In the genomic region with DNA sequence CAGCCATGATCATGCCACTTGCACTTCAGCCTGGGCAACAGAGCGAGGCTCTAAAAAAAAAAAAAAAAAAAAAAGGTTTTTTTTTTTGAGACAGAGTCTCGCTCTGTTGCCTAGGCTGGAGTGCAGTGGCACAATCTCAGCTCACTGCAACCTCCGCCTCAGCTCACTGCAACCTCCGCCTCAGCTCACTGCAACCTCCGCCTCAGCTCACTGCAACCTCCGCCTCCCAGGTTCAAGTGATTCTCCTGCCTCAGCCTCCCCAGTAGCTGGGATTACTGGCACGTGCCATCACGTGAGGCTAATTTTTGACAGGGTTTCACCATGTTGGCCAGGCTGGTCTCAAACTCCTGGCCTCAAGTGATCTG, we compare ENCODE assay signal across 1 cellular context.
TF ChIP-seq lines count a peak whose summit lies in the region.
"Not testable (repeated sequence)": the region's sequence is repeated elsewhere in the genome, so short reads cannot be mapped to it uniquely, and the experiment has no call there.

No MANE protein-coding gene starts in this region.

TF ChIP-seq in HepG2, 621 proteins besides CTCF, POLR2A, EP300 and RAD21:
- TF ChIP-seq, protein P1, sequence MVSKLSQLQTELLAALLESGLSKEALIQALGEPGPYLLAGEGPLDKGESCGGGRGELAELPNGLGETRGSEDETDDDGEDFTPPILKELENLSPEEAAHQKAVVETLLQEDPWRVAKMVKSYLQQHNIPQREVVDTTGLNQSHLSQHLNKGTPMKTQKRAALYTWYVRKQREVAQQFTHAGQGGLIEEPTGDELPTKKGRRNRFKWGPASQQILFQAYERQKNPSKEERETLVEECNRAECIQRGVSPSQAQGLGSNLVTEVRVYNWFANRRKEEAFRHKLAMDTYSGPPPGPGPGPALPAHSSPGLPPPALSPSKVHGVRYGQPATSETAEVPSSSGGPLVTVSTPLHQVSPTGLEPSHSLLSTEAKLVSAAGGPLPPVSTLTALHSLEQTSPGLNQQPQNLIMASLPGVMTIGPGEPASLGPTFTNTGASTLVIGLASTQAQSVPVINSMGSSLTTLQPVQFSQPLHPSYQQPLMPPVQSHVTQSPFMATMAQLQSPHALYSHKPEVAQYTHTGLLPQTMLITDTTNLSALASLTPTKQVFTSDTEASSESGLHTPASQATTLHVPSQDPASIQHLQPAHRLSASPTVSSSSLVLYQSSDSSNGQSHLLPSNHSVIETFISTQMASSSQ (IDR thresholded peaks at IDR 0.05; ENCODE audit: low read depth) = not testable (repeated sequence)
- TF ChIP-seq, protein P1 (CRISPR knock-in tag; IDR thresholded peaks at IDR 0.05; ENCODE audit: borderline replicate concordance) = peak; percentile 13; the same call in 1 of the 2 replicates
- TF ChIP-seq ZNF205 (CRISPR knock-in tag; IDR thresholded peaks at IDR 0.05) (0 out of 2 replicates have a peak, but pooled peaks have one; percentile 4), IKZF4 (CRISPR knock-in tag; IDR thresholded peaks at IDR 0.05; ENCODE audit: borderline replicate concordance, low read depth, not compliant biosample characterization) (peak; percentile 15), NONO (CRISPR knock-in tag; conservative IDR thresholded peaks at IDR 0.05) (0 out of 2 replicates have a peak, but pooled peaks have one; percentile 13), ZBTB3 (CRISPR knock-in tag; IDR thresholded peaks at IDR 0.05; ENCODE audit: borderline replicate concordance, low read depth) (peak; percentile 79; the same call in 1 of the 2 replicates), ZNF510 (CRISPR knock-in tag; IDR thresholded peaks at IDR 0.05; ENCODE audit: low read depth) (0 out of 2 replicates have a peak, but pooled peaks have one; percentile 31), ZNF543 (CRISPR knock-in tag; IDR thresholded peaks at IDR 0.05) (0 out of 2 replicates have a peak, but pooled peaks have one; percentile 17), KDM5B (CRISPR knock-in tag; IDR thresholded peaks at IDR 0.05; ENCODE audit: borderline replicate concordance) (0 out of 2 replicates have a peak, but pooled peaks have one; percentile 0)
- not testable (repeated sequence) for TF ChIP-seq NONO (IDR thresholded peaks at IDR 0.05)
- TF ChIP-seq, protein P2, sequence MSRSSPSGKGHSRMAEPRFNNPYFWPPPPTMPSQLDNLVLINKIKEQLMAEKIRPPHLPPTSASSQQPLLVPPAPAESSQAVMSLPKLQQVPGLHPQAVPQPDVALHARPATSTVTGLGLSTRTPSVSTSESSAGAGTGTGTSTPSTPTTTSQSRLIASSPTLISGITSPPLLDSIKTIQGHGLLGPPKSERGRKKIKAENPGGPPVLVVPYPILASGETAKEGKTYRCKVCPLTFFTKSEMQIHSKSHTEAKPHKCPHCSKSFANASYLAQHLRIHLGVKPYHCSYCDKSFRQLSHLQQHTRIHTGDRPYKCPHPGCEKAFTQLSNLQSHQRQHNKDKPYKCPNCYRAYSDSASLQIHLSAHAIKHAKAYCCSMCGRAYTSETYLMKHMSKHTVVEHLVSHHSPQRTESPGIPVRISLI (CRISPR knock-in tag; IDR thresholded peaks at IDR 0.05; ENCODE audit: borderline replicate concordance) = 0 out of 2 replicates have a peak, but pooled peaks have one; percentile 74
- TF ChIP-seq, protein P3, sequence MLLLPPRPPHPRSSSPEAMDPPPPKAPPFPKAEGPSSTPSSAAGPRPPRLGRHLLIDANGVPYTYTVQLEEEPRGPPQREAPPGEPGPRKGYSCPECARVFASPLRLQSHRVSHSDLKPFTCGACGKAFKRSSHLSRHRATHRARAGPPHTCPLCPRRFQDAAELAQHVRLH (CRISPR knock-in tag; IDR thresholded peaks at IDR 0.05; ENCODE audit: borderline replicate concordance, low read depth) = 0 out of 2 replicates have a peak, but pooled peaks have one; percentile 13
- TF ChIP-seq, protein P4, sequence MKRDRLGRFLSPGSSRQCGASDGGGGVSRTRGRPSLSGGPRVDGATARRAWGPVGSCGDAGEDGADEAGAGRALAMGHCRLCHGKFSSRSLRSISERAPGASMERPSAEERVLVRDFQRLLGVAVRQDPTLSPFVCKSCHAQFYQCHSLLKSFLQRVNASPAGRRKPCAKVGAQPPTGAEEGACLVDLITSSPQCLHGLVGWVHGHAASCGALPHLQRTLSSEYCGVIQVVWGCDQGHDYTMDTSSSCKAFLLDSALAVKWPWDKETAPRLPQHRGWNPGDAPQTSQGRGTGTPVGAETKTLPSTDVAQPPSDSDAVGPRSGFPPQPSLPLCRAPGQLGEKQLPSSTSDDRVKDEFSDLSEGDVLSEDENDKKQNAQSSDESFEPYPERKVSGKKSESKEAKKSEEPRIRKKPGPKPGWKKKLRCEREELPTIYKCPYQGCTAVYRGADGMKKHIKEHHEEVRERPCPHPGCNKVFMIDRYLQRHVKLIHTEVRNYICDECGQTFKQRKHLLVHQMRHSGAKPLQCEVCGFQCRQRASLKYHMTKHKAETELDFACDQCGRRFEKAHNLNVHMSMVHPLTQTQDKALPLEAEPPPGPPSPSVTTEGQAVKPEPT (CRISPR knock-in tag; IDR thresholded peaks at IDR 0.05; ENCODE audit: low read depth) = 0 out of 2 replicates have a peak, but pooled peaks have one; percentile 5
